Comparison of ENCODE assay signal across 8 cellular contexts in the genomic region with DNA sequence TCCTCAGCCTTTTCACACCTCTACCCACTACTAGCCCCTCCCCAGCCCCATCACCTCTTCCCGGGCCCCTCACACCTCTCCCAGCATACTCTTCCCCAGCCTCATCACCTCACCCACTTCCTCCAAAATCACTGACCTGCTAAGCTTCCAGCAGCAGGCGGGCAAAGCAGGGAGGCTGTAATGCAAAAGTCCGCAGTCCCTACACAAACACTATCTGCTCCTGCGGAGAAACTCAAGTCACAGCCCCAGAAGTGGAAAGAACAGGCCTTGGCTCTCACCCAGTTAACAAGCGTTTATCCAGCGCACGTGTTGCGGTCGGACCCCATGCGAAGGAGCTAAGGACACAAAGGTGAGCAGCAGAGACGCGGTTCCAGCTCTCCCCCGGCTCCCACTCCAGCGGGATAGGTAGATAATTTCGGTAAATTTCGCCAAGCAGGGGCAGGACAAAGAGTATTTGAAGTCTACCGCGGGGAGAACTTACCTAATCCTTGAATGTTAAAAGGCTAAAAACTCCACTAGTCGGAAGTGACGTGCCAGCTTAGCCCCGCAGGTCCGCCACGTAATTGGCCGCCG. TPM values are rescaled to one million over a fixed set of nuclear protein-coding genes. Genes with fewer than 3 reads are reported as not detected.
DNase-seq lines count a peak whose midpoint lies in the region; TF ChIP-seq lines count a peak whose summit lies in the region.

No MANE protein-coding gene starts in this region.

- peaks cover 61% of the 10 kb centered on the region for H3K36me3 ChIP-seq in DOHH2 (ENCODE audit: control insufficient read depth, low read length)
- H3K36me3 ChIP-seq in H7 (replicated peaks; ENCODE audit: control insufficient read depth, insufficient read depth, low read length): peaks cover 12% of the 10 kb centered on the region
- no peaks in the 10 kb centered on the region; the same call in 1 of the 2 replicates for H3K36me3 ChIP-seq in Loucy (ENCODE audit: insufficient read depth, low read length)

- H3K4me1 Mint-ChIP-seq in brain: peaks cover 72% of the 10 kb centered on the region

- H3K4me2 ChIP-seq in DOHH2 (ENCODE audit: low read length) (peak overlapping the region; percentile 99), Loucy (ENCODE audit: low read depth, low read length, poor library complexity, severe bottlenecking) (peak overlapping the region; percentile 91)

- H3K27ac ChIP-seq in DOHH2 (ENCODE audit: low read depth, low read length): peak overlapping the region; percentile 87

- H4K20me1 ChIP-seq in DOHH2 (ENCODE audit: control insufficient read depth, insufficient read depth, low read depth, low read length): peaks cover 24% of the 10 kb centered on the region
- H4K20me1 ChIP-seq in Loucy (ENCODE audit: insufficient read depth, low read length, poor library complexity, severe bottlenecking): peaks cover 51% of the 10 kb centered on the region

- no peak for TF ChIP-seq CTCF in DOHH2 (IDR thresholded peaks at IDR 0.05; ENCODE audit: low read depth, low read length, poor library complexity, severe bottlenecking)
- TF ChIP-seq CTCF in Loucy (conservative IDR thresholded peaks at IDR 0.05; ENCODE audit: low read length): no peak
- TF ChIP-seq CTCF in brain (conservative IDR thresholded peaks at IDR 0.05): no peak

- H3K79me2 ChIP-seq in DOHH2 (ENCODE audit: control insufficient read depth, low read length) (peaks cover 70% of the 10 kb centered on the region), Loucy (ENCODE audit: insufficient read depth, low read length) (peaks cover 58% of the 10 kb centered on the region)

- DNase-seq in H7 (peak; percentile 88), SKM-1 treated with dmso at 0.1 percent for 144 hours (lab: John Stamatoyannopoulos, UW; ENCODE audit: unreplicated experiment) (peak; percentile 73), left kidney (ENCODE audit: low read depth, low spot score) (peak; percentile 84)
- peak; percentile 62 for DNase-seq in stimulated activated CD4-positive, alpha-beta T cell treated with anti-CD3 and anti-CD28 coated beads, Interleukin-2, amount 100 ng/mL, for 4 hours (ENCODE audit: low read depth)
- no peak for DNase-seq in central memory CD4-positive, alpha-beta T cell

- H2AFZ ChIP-seq in Loucy (ENCODE audit: low read length): peak overlapping the region; percentile 92

- H3K4me3 Mint-ChIP-seq in brain: peak overlapping the region; percentile 94 to 98 (median 97)

- H3K27ac Mint-ChIP-seq in brain: peak overlapping the region; percentile 96 to 100 (median 99)

- H3K4me3 ChIP-seq in DOHH2 (ENCODE audit: low read length) (peak overlapping the region; percentile 99), H7 (ENCODE audit: insufficient read depth, low read depth, low read length) (peak overlapping the region; percentile 88), Loucy (ENCODE audit: low read length, poor library complexity, severe bottlenecking) (peak overlapping the region; percentile 87)

- H3K27me3 ChIP-seq in DOHH2 (ENCODE audit: control insufficient read depth, low read length) (no peaks in the 10 kb centered on the region), H7 (ENCODE audit: control insufficient read depth, insufficient read depth, low read length) (no peaks in the 10 kb centered on the region), Loucy (ENCODE audit: insufficient read depth, low read length, poor library complexity, severe bottlenecking) (no peaks in the 10 kb centered on the region)

- peaks cover 21% of the 10 kb centered on the region for H3K36me3 Mint-ChIP-seq in brain

- H3K9me3 ChIP-seq in DOHH2 (ENCODE audit: control insufficient read depth, insufficient read depth, low read length) (no peaks in the 10 kb centered on the region), Loucy (ENCODE audit: insufficient read depth, low read depth, low read length) (no peaks in the 10 kb centered on the region)

- peaks cover 6% of the 10 kb centered on the region for H3F3A ChIP-seq in DOHH2 (ENCODE audit: control insufficient read depth, insufficient read depth)
- 0 out of 2 replicates have a peak, but pooled peaks cover 2% of the 10 kb centered on the region for H3F3A ChIP-seq in Loucy (ENCODE audit: low read depth)

- H3K9me2 ChIP-seq in DOHH2 (replicated peaks; ENCODE audit: control insufficient read depth, low read length) (no peaks in the 10 kb centered on the region), Loucy (replicated peaks; ENCODE audit: low read depth, low read length) (no peaks in the 10 kb centered on the region)

- no peaks in the 10 kb centered on the region for H3K9me3 Mint-ChIP-seq in brain

- peaks cover 46% of the 10 kb centered on the region for H3K4me1 ChIP-seq in DOHH2 (ENCODE audit: control insufficient read depth, low read length)
- H3K4me1 ChIP-seq in Loucy (ENCODE audit: insufficient read depth, low read length, poor library complexity, severe bottlenecking): peaks cover 42% of the 10 kb centered on the region

- H3K27me3 Mint-ChIP-seq in brain: peaks cover 6% of the 10 kb centered on the region

- peak overlapping the region; percentile 76 for H3K9ac ChIP-seq in Loucy (ENCODE audit: low read depth, low read length, poor library complexity, severe bottlenecking)

RNA-seq across cellular contexts. Expression of gene TRIM39, which starts 0.8 kb away (rescaled TPM):
- total RNA-seq in H7 (2014; rRNA removed; shearing (Covaris generic)): 12.2 and 13.9 TPM in 2 replicates
- polyA plus RNA-seq in brain (ENCODE audit: insufficient read depth, low read depth, low replicate concordance): 13.8 TPM

RNA-seq across cellular contexts. Expression of gene RPP21, which starts 19.0 kb away (rescaled TPM):
- total RNA-seq in H7 (2014; rRNA removed; shearing (Covaris generic)): 87.2 and 103 TPM in 2 replicates
- 135 TPM for polyA plus RNA-seq in brain (ENCODE audit: insufficient read depth, low read depth, low replicate concordance)
